ENCODE assay signal across 1 cellular context in genomic region chr5:40797273-40798011, GRCh38.
A peak's percentile ranks its signal among the peaks of the same experiment; 100 is the strongest.
TF ChIP-seq lines count a peak whose summit lies in the region.

No MANE protein-coding gene starts in this region.

TF ChIP-seq in WTC11, 78 proteins besides CTCF, POLR2A, EP300 and RAD21 (continued from another document):
- TF ChIP-seq, protein P1, sequence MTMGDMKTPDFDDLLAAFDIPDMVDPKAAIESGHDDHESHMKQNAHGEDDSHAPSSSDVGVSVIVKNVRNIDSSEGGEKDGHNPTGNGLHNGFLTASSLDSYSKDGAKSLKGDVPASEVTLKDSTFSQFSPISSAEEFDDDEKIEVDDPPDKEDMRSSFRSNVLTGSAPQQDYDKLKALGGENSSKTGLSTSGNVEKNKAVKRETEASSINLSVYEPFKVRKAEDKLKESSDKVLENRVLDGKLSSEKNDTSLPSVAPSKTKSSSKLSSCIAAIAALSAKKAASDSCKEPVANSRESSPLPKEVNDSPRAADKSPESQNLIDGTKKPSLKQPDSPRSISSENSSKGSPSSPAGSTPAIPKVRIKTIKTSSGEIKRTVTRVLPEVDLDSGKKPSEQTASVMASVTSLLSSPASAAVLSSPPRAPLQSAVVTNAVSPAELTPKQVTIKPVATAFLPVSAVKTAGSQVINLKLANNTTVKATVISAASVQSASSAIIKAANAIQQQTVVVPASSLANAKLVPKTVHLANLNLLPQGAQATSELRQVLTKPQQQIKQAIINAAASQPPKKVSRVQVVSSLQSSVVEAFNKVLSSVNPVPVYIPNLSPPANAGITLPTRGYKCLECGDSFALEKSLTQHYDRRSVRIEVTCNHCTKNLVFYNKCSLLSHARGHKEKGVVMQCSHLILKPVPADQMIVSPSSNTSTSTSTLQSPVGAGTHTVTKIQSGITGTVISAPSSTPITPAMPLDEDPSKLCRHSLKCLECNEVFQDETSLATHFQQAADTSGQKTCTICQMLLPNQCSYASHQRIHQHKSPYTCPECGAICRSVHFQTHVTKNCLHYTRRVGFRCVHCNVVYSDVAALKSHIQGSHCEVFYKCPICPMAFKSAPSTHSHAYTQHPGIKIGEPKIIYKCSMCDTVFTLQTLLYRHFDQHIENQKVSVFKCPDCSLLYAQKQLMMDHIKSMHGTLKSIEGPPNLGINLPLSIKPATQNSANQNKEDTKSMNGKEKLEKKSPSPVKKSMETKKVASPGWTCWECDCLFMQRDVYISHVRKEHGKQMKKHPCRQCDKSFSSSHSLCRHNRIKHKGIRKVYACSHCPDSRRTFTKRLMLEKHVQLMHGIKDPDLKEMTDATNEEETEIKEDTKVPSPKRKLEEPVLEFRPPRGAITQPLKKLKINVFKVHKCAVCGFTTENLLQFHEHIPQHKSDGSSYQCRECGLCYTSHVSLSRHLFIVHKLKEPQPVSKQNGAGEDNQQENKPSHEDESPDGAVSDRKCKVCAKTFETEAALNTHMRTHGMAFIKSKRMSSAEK (CRISPR knock-in tag; IDR thresholded peaks at IDR 0.05; ENCODE audit: borderline replicate concordance), result no peak
- TF ChIP-seq NR3C1 (CRISPR knock-in tag; conservative IDR thresholded peaks at IDR 0.05; ENCODE audit: low read depth) (no peak), TEAD4 (CRISPR knock-in tag; IDR thresholded peaks at IDR 0.05) (no peak), SOX15 (CRISPR knock-in tag; IDR thresholded peaks at IDR 0.05) (no peak), AR (CRISPR knock-in tag; IDR thresholded peaks at IDR 0.05) (no peak), CREM (CRISPR knock-in tag; IDR thresholded peaks at IDR 0.05) (no peak; the same call in 1 of the 2 replicates)
- TF ChIP-seq, protein P2, sequence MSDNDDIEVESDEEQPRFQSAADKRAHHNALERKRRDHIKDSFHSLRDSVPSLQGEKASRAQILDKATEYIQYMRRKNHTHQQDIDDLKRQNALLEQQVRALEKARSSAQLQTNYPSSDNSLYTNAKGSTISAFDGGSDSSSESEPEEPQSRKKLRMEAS (CRISPR knock-in tag; IDR thresholded peaks at IDR 0.05), result peak; percentile 42
- TF ChIP-seq, protein P3, sequence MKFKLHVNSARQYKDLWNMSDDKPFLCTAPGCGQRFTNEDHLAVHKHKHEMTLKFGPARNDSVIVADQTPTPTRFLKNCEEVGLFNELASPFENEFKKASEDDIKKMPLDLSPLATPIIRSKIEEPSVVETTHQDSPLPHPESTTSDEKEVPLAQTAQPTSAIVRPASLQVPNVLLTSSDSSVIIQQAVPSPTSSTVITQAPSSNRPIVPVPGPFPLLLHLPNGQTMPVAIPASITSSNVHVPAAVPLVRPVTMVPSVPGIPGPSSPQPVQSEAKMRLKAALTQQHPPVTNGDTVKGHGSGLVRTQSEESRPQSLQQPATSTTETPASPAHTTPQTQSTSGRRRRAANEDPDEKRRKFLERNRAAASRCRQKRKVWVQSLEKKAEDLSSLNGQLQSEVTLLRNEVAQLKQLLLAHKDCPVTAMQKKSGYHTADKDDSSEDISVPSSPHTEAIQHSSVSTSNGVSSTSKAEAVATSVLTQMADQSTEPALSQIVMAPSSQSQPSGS (CRISPR knock-in tag; IDR thresholded peaks at IDR 0.05; ENCODE audit: borderline replicate concordance, low read depth), result no peak
- TF ChIP-seq, protein P4, sequence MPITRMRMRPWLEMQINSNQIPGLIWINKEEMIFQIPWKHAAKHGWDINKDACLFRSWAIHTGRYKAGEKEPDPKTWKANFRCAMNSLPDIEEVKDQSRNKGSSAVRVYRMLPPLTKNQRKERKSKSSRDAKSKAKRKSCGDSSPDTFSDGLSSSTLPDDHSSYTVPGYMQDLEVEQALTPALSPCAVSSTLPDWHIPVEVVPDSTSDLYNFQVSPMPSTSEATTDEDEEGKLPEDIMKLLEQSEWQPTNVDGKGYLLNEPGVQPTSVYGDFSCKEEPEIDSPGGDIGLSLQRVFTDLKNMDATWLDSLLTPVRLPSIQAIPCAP (CRISPR knock-in tag; IDR thresholded peaks at IDR 0.05), result peak; percentile 31; the same call in 1 of the 2 replicates
